Comparison of ENCODE assay signal across 1 cellular context in genomic region chr19:1019980-1020867, GRCh38.
TF ChIP-seq lines count a peak whose summit lies in the region.

No MANE protein-coding gene starts in this region.

TF ChIP-seq in GM12878, 131 proteins besides CTCF, POLR2A, EP300 and RAD21:
- no peak for TF ChIP-seq PAX5 (IDR thresholded peaks at IDR 0.05; ENCODE audit: borderline replicate concordance, low read depth, low read length)
- peak; percentile 84 for TF ChIP-seq NR2F1 (conservative IDR thresholded peaks at IDR 0.05)
- TF ChIP-seq NR2C1 (IDR thresholded peaks at IDR 0.05) = peak; percentile 80
- peak in 1 of 2 experiments; percentile 16; a peak in 1 of 4 replicates for TF ChIP-seq BHLHE40 (IDR thresholded peaks at IDR 0.05; ENCODE audit: borderline replicate concordance in 1 of 2, low read depth in 2 of 2, low read length in 1 of 2)
- 0 out of 2 replicates have a peak, but pooled peaks have one; percentile 26 for TF ChIP-seq HDGF (IDR thresholded peaks at IDR 0.05)
- no peak for TF ChIP-seq CBX5 (IDR thresholded peaks at IDR 0.05; ENCODE audit: low read depth)
- TF ChIP-seq MAX (IDR thresholded peaks at IDR 0.05; ENCODE audit: low read depth, low read length) = no peak
